ENCODE assay signal across 5 cellular contexts in the genomic region with DNA sequence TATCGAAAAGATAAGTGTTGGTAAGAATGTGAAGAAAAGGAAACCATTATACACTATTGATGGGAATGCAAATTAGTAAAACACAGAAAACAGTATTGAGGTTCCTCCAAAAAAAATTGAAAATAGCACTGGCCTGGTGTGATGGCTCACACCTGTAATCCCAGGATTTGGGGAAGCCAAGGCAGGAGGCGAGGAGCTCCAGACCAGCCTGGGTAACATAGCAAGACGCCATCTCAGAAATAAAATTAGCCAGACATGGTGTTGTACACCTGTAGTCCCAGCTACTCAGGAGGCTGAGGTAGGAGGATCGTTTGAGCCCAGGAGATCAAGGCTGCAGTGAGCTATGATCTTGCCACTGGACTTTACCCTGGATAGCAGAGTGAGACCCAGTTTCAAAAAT.
DNase-seq lines count a peak whose midpoint lies in the region; TF ChIP-seq lines count a peak whose summit lies in the region.
"Not testable (repeated sequence)": the region's sequence is repeated elsewhere in the genome, so short reads cannot be mapped to it uniquely, and the experiment has no call there.

No MANE protein-coding gene starts in this region.

- not testable (repeated sequence) for H3K4me1 Mint-ChIP-seq in CD14-positive monocyte; chondrocyte (ENCODE audit: low read depth); endodermal cell

- not testable (repeated sequence) for H4K8ac ChIP-seq in mesendoderm (ENCODE audit: low read depth, low read length)

- H4K5ac ChIP-seq in mesendoderm (ENCODE audit: low read length) = not testable (repeated sequence)

- not testable (repeated sequence) for H3K4me2 ChIP-seq in Karpas-422 (ENCODE audit: low read depth, low read length, poor library complexity, severe bottlenecking); mesendoderm (ENCODE audit: low read length)

- H3K79me2 ChIP-seq in Karpas-422 (ENCODE audit: low read length); mesendoderm (ENCODE audit: control insufficient read depth, insufficient read depth, low read length): not testable (repeated sequence)

- H2AK5ac ChIP-seq in mesendoderm (ENCODE audit: low read length) = not testable (repeated sequence)

- 47 to 50% methylated on average over 3 of the region's 4 CpGs for WGBS in endodermal cell (ENCODE audit: insufficient coverage in 1 of 2, insufficient read length in 1 of 2), 2 experiments
- no CpG with 5 or more reads among the region's 4 CpGs for WGBS in mesendoderm (ENCODE audit: extremely low coverage, insufficient coverage, low lambda C conversion rate)

- H3K4me3 Mint-ChIP-seq in CD14-positive monocyte; chondrocyte (ENCODE audit: unreplicated experiment); endodermal cell: not testable (repeated sequence)

- H3K36me3 Mint-ChIP-seq in CD14-positive monocyte; chondrocyte (ENCODE audit: low read depth); endodermal cell (ENCODE audit: low read depth): not testable (repeated sequence)

- H3K36me3 ChIP-seq in Karpas-422 (ENCODE audit: insufficient read depth, low read length); endodermal cell (ENCODE audit: control insufficient read depth, insufficient read depth, low read length); mesendoderm (ENCODE audit: control insufficient read depth, insufficient read depth, low read length): not testable (repeated sequence)

- H3K18ac ChIP-seq in mesendoderm (ENCODE audit: low read length) = not testable (repeated sequence)

- not testable (repeated sequence) for H3K56ac ChIP-seq in mesendoderm (ENCODE audit: low read length)

- not testable (repeated sequence) for H3K79me1 ChIP-seq in mesendoderm (ENCODE audit: low read length)

- not testable (repeated sequence) for H3K4me3 ChIP-seq in Karpas-422 (ENCODE audit: low read length)
- H3K4me3 ChIP-seq in endodermal cell (ENCODE audit: low read length) = peak overlapping the region; percentile 22
- H3K4me3 ChIP-seq in mesendoderm (ENCODE audit: low read length) = peak overlapping the region; percentile 8

- H3K27ac ChIP-seq in Karpas-422 (ENCODE audit: low read length); endodermal cell (ENCODE audit: low read depth, low read length); mesendoderm (ENCODE audit: low read depth, low read length): not testable (repeated sequence)

- DNase-seq in CD14-positive monocyte (ENCODE audit: low spot score) (peak; percentile 45), Karpas-422 (peak; percentile 19), chondrocyte (ENCODE audit: low spot score) (peak; percentile 72)
- DNase-seq in endodermal cell, mesendoderm: not testable (repeated sequence)

- H2BK15ac ChIP-seq in mesendoderm (replicated peaks; ENCODE audit: low read depth) = not testable (repeated sequence)

- not testable (repeated sequence) for H4K20me1 ChIP-seq in Karpas-422 (ENCODE audit: insufficient read depth, low read depth, low read length)

- H2BK5ac ChIP-seq in mesendoderm (ENCODE audit: low read length) = not testable (repeated sequence)

- H3K27ac Mint-ChIP-seq in CD14-positive monocyte; chondrocyte (ENCODE audit: unreplicated experiment); endodermal cell: not testable (repeated sequence)

- not testable (repeated sequence) for H3K4ac ChIP-seq in mesendoderm (ENCODE audit: low read depth, low read length)

- H3K9ac ChIP-seq in Karpas-422 (ENCODE audit: low read length); endodermal cell (ENCODE audit: extremely low read depth, low read length, poor library complexity, severe bottlenecking); mesendoderm (ENCODE audit: low read length): not testable (repeated sequence)

- not testable (repeated sequence) for H3K27me3 Mint-ChIP-seq in CD14-positive monocyte (ENCODE audit: low read depth in 3 of 3); chondrocyte (ENCODE audit: low read depth); endodermal cell (ENCODE audit: insufficient read depth)

- not testable (repeated sequence) for TF ChIP-seq CTCF in CD14-positive monocyte (IDR thresholded peaks at IDR 0.05); chondrocyte (IDR thresholded peaks at IDR 0.05); endodermal cell (conservative IDR thresholded peaks at IDR 0.05)

- intact Hi-C loops in CD14-positive monocyte (cut with micrococcal nuclease) = not testable (repeated sequence)

- H2BK120ac ChIP-seq in mesendoderm (ENCODE audit: low read depth, low read length) = not testable (repeated sequence)

- H3K4me1 ChIP-seq in Karpas-422 (ENCODE audit: low read length); endodermal cell (ENCODE audit: control insufficient read depth, insufficient read depth, low read length); mesendoderm (ENCODE audit: control insufficient read depth, low read depth, low read length): not testable (repeated sequence)

- not testable (repeated sequence) for H3K23ac ChIP-seq in mesendoderm (ENCODE audit: low read length)

- not testable (repeated sequence) for H3K9me2 ChIP-seq in Karpas-422 (replicated peaks; ENCODE audit: insufficient read depth, low read length)

- not testable (repeated sequence) for H3K9me3 ChIP-seq in Karpas-422 (ENCODE audit: low read length)
- peaks cover 60% of the 10 kb centered on the region for H3K9me3 ChIP-seq in endodermal cell (ENCODE audit: control insufficient read depth, low read length)

- peaks cover 13 to 31% (median 17%) of the 10 kb centered on the region in 7 donors for H3K9me3 Mint-ChIP-seq in CD14-positive monocyte
- H3K9me3 Mint-ChIP-seq in chondrocyte (ENCODE audit: low read depth) = peaks cover 56% of the 10 kb centered on the region
- H3K9me3 Mint-ChIP-seq in endodermal cell = peaks cover 61% of the 10 kb centered on the region

- H2AFZ ChIP-seq in Karpas-422 (ENCODE audit: low read length) = not testable (repeated sequence)

- not testable (repeated sequence) for H3K27me3 ChIP-seq in Karpas-422 (ENCODE audit: low read length); endodermal cell (ENCODE audit: control insufficient read depth, insufficient read depth, low read length, poor library complexity, severe bottlenecking); mesendoderm (ENCODE audit: insufficient read depth, low read length, poor library complexity)
